In the genomic region with DNA sequence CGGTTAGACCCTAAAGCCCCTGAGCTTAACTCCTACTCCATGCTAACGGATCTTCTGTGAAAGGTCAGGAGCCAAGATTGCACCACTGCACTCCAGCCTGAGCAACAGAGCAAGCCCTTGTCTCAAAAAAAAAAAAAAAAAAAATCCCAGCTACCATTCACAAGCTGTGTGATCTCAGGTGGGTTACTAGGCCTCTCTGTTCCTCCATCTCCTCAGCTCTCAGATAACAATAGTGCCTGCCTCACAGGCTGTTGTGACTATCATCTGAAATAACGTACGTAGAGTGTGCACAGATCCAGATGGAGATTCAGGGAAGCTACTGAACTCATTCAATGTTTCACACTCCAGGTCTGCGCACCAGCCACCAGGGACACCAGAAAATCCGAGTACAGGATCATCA, we compare ENCODE assay signal across 25 cellular contexts.
"Had no signal": no experiment of that assay in that cellular context is flagged by ENCODE, and none has a peak within 500 bp of the region (broad histone marks: within the 10 kb centered on the region; RNA-seq: fewer than 3 reads in every experiment).

No MANE protein-coding gene starts in this region.

- H3K9me3 ChIP-seq: esophagus muscularis mucosa, gastroesophageal sphincter, heart left ventricle, left ventricle myocardium inferior, lower lobe of right lung, mucosa of descending colon had no signal

- H3K4me2 ChIP-seq: hepatocyte had no signal

- H3K27ac ChIP-seq: coronary artery, dorsolateral prefrontal cortex, esophagus muscularis mucosa, foreskin keratinocyte, gastroesophageal sphincter, heart left ventricle, hepatocyte, left ventricle myocardium inferior, lower lobe of right lung had no signal

- DNase-seq: dermis blood vessel endothelial cell; dorsolateral prefrontal cortex; effector CD4-positive, alpha-beta T cell; effector memory CD4-positive, alpha-beta T cell; foreskin keratinocyte; heart left ventricle; hypothalamus; immature natural killer cell; kidney; kidney glomerular epithelial cell; left colon; left ventricle myocardium inferior; lower lobe of right lung; mesenchymal stem cell; mucosa of descending colon; naive B cell had no signal

- H3K27ac Mint-ChIP-seq: mesothelial cell of epicardium had no signal

- H3K4me1 ChIP-seq: esophagus muscularis mucosa, foreskin keratinocyte, gastroesophageal sphincter, heart left ventricle, left ventricle myocardium inferior, lower lobe of right lung had no signal

- H3K36me3 ChIP-seq: esophagus muscularis mucosa, gastroesophageal sphincter, heart left ventricle, left ventricle myocardium inferior, lower lobe of right lung had no signal

- H2AFZ ChIP-seq: hepatocyte had no signal

- H3K79me2 ChIP-seq: hepatocyte had no signal

- H3K4me3 Mint-ChIP-seq: immature natural killer cell, mesothelial cell of epicardium, naive B cell had no signal

- H3K27me3 ChIP-seq: dorsolateral prefrontal cortex, esophagus muscularis mucosa, foreskin keratinocyte, gastroesophageal sphincter, heart left ventricle, hepatocyte had no signal

- H3K4me1 Mint-ChIP-seq: immature natural killer cell, mesothelial cell of epicardium had no signal

- FAIRE-seq: colon, endothelial cell of umbilical vein, frontal cortex, kidney had no signal

- H3K4me3 ChIP-seq: coronary artery, dorsolateral prefrontal cortex, esophagus muscularis mucosa, gastroesophageal sphincter, heart left ventricle, hepatocyte, left ventricle myocardium inferior, lower lobe of right lung, mucosa of descending colon had no signal

- ATAC-seq: foreskin keratinocyte, gastroesophageal sphincter, heart left ventricle, left colon, left lobe of liver, lower lobe of right lung, mucosa of descending colon had no signal

- H3K36me3 Mint-ChIP-seq: immature natural killer cell, mesothelial cell of epicardium, naive B cell had no signal
